24 cellular contexts compared by ENCODE assay signal in genomic region chr10:73183882-73184281, GRCh38. TPM values are rescaled to one million over a fixed set of nuclear protein-coding genes. Genes with fewer than 3 reads are reported as not detected.
A peak's percentile ranks its signal among the peaks of the same experiment; 100 is the strongest.
DNase-seq lines count a peak whose midpoint lies in the region; ATAC-seq, FAIRE-seq and TF ChIP-seq lines count a peak whose summit lies in the region.
"Had no signal": no experiment of that assay in that cellular context is flagged by ENCODE, and none has a peak within 500 bp of the region (broad histone marks: within the 10 kb centered on the region; RNA-seq: fewer than 3 reads in every experiment).

No MANE protein-coding gene starts in this region.

- DNase-seq in AG10803 (ENCODE audit: low read depth) (peak; percentile 71), NCI-H226 (peak; percentile 88), endothelial cell of umbilical vein (ENCODE audit: low read depth, low spot score) (peak; percentile 86), non-pigmented ciliary epithelial cell (ENCODE audit: low read depth) (peak; percentile 44), PC-3 (no peak)
- no peak for DNase-seq in stimulated activated CD4-positive, alpha-beta T cell treated with anti-CD3 and anti-CD28 coated beads, Interleukin-1b, Interleukin-23, amount 100 ng/mL, for 48 hours
- DNase-seq in effector CD8-positive, alpha-beta T cell (lab: John Stamatoyannopoulos, UW): no peak
- DNase-seq: activated effector memory CD4-positive, alpha-beta T cell treated with Interleukin-2 at 50 U/mL for 16 hours; activated naive CD8-positive, alpha-beta T cell treated with anti-CD3 and anti-CD28 coated beads, Interleukin-2, amount 50 U/mL, for 24 hours; CD4-positive, alpha-beta memory T cell; erythroblast; Kasumi-1; mesendoderm; naive thymus-derived CD4-positive, alpha-beta T cell; NCI-H1694; NCI-H748 treated with DMSO at 0.1 percent for 48 hours; ovary; sigmoid colon; T-helper 9 cell; upper lobe of left lung had no signal

- POLR2A ChIA-PET in endothelial cell of umbilical vein (lab: Charles Lee): no interaction called here
- POLR2A ChIA-PET in PC-3 (lab: Charles Lee; ENCODE audit: unreplicated experiment): interaction anchor here (0.6 kb wide), 1 partner anchor 333 kb away, joined by 3 read pairs; no protein-coding TSS in a partner anchor

- no peaks in the 10 kb centered on the region for H3K9me1 ChIP-seq in endothelial cell of umbilical vein (replicated peaks; ENCODE audit: control insufficient read depth, extremely low read depth, insufficient read depth, low read length)

- no peaks in the 10 kb centered on the region for H4K20me1 ChIP-seq in endothelial cell of umbilical vein (replicated peaks; ENCODE audit: control insufficient read depth, extremely low read depth, insufficient read depth, low read length)
- no peaks in the 10 kb centered on the region for H4K20me1 ChIP-seq in PC-3 (ENCODE audit: low read length)

- ATAC-seq in PC-3 (no peak), HG02759 (IDR thresholded peaks at IDR 0.05; ENCODE audit: unreplicated experiment) (no peak)
- ATAC-seq: activated naive CD8-positive, alpha-beta T cell treated with anti-CD3 and anti-CD28 coated beads, Interleukin-2, amount 50 U/mL, for 24 hours; naive thymus-derived CD4-positive, alpha-beta T cell; WTC11 had no signal

- no peaks in the 10 kb centered on the region for H3F3A ChIP-seq in PC-3 (ENCODE audit: low read length, unreplicated experiment)

- H3K9me2 ChIP-seq in PC-3 (replicated peaks; ENCODE audit: low read length): no peaks in the 10 kb centered on the region

- H3K79me2 ChIP-seq in endothelial cell of umbilical vein (ENCODE audit: control insufficient read depth, insufficient read depth, low read length): no peaks in the 10 kb centered on the region
- H3K79me2 ChIP-seq in PC-3 (ENCODE audit: low read length): no peaks in the 10 kb centered on the region

- CTCF ChIA-PET in endothelial cell of umbilical vein (lab: Charles Lee): interaction anchor here (0.9 to 1.4 kb wide), 5 partner anchors 8 to 89 kb away, joined by 3 to 7 read pairs (median 5); partner anchors contain the start of genes ECD and FAM149B1
- CTCF ChIA-PET in PC-3 (lab: Charles Lee): interaction anchor here (1.6 kb wide), 1 partner anchor 35 kb away, joined by 6 read pairs; no protein-coding TSS in a partner anchor

- H3K9me3 ChIP-seq in endothelial cell of umbilical vein (replicated peaks; ENCODE audit: control insufficient read depth, insufficient read depth, low read length) (no peaks in the 10 kb centered on the region), PC-3 (ENCODE audit: low read length) (no peaks in the 10 kb centered on the region)
- H3K9me3 ChIP-seq: HAP-1, ovary, sigmoid colon, upper lobe of left lung had no signal

- H3K27me3 ChIP-seq in endothelial cell of umbilical vein (ENCODE audit: control insufficient read depth in 2 of 2, insufficient read depth in 2 of 2, low read length in 2 of 2) (no peaks in the 10 kb centered on the region), PC-3 (ENCODE audit: low read length) (no peaks in the 10 kb centered on the region)
- H3K27me3 ChIP-seq: cardiac muscle cell, ovary, sigmoid colon, upper lobe of left lung had no signal

- dilution Hi-C loops in endothelial cell of umbilical vein (cut with MboI; ENCODE audit: extremely low pct_ligation_motif_present, low sequenced_read_pairs): no loop called here

- TF ChIP-seq POLR2A in endothelial cell of umbilical vein (IDR thresholded peaks at IDR 0.05; ENCODE audit: low read depth, low read length): no peak

- no TSS peak for BruUV-seq in endothelial cell of umbilical vein (replicated peaks; lab: Mats Ljungman, UMichigan)
- BruUV-seq in PC-3 (replicated peaks; lab: Mats Ljungman, UMichigan): no TSS peak

- peak overlapping the region; percentile 40 for H3K27ac ChIP-seq in endothelial cell of umbilical vein (ENCODE audit: insufficient read depth, low read depth, low read length)
- no peak overlapping the region for H3K27ac ChIP-seq in PC-3 (ENCODE audit: low read length)
- H3K27ac ChIP-seq: cardiac muscle cell, ovary, sigmoid colon, upper lobe of left lung had no signal

- peaks cover 15% of the 10 kb centered on the region for H3K4me1 ChIP-seq in endothelial cell of umbilical vein (ENCODE audit: control insufficient read depth, extremely low read depth, insufficient read depth, low read length)
- H3K4me1 ChIP-seq in PC-3 (ENCODE audit: insufficient read depth, low read length): no peaks in the 10 kb centered on the region
- H3K4me1 ChIP-seq: HAP-1, sigmoid colon, upper lobe of left lung had no signal

- H2AFZ ChIP-seq in endothelial cell of umbilical vein (ENCODE audit: low read depth, low read length) (peak overlapping the region; percentile 19), PC-3 (ENCODE audit: low read length) (no peak overlapping the region)

- no peak for TF ChIP-seq CTCF in AG10803 (conservative IDR thresholded peaks at IDR 0.05; ENCODE audit: low read length)
- no peak for TF ChIP-seq CTCF in endothelial cell of umbilical vein (IDR thresholded peaks at IDR 0.05; ENCODE audit: extremely low read depth in 1 of 2, insufficient read depth in 1 of 2, low read depth in 1 of 2, low read length in 2 of 2)
- no peak for TF ChIP-seq CTCF in PC-3 (conservative IDR thresholded peaks at IDR 0.05; ENCODE audit: low read depth, low read length)

- H3K4me2 ChIP-seq in endothelial cell of umbilical vein (ENCODE audit: insufficient read depth, low read length) (peak overlapping the region; percentile 30), PC-3 (ENCODE audit: low read length) (no peak overlapping the region)

- H3K9ac ChIP-seq in endothelial cell of umbilical vein (replicated peaks; ENCODE audit: extremely low read depth, insufficient read depth, low read length) (no peak overlapping the region), PC-3 (ENCODE audit: low read length) (no peak overlapping the region)

- FAIRE-seq in endothelial cell of umbilical vein (lab: Jason Lieb, UNC): peak; percentile 75

- H3K4me3 ChIP-seq in AG10803 (ENCODE audit: low read length): no peak overlapping the region
- no peak overlapping the region for H3K4me3 ChIP-seq in endothelial cell of umbilical vein (replicated peaks in 1 of 3; ENCODE audit: insufficient read depth in 1 of 3, low read depth in 1 of 3, low read length in 3 of 3)
- no peak overlapping the region for H3K4me3 ChIP-seq in PC-3 (ENCODE audit: low read length)
- H3K4me3 ChIP-seq: cardiac muscle cell, HAP-1, ovary, sigmoid colon, upper lobe of left lung had no signal

- H3K36me3 ChIP-seq in endothelial cell of umbilical vein (ENCODE audit: control insufficient read depth in 2 of 2, extremely low read depth in 1 of 2, insufficient read depth in 2 of 2, low read length in 2 of 2): no peaks in the 10 kb centered on the region
- H3K36me3 ChIP-seq in PC-3 (ENCODE audit: low read depth, low read length): peaks cover 28% of the 10 kb centered on the region
- H3K36me3 ChIP-seq: ovary had no signal

- intact Hi-C loops in endothelial cell of umbilical vein (cut with micrococcal nuclease) (no loop called here), PC-3 (cut with micrococcal nuclease) (no loop called here)

TF ChIP-seq in endothelial cell of umbilical vein, 7 proteins besides CTCF, POLR2A, EP300 and RAD21:
- TF ChIP-seq GATA2 (IDR thresholded peaks at IDR 0.05; ENCODE audit: insufficient read depth, insufficient read length, low read depth, low read length): peak; percentile 86
- TF ChIP-seq MYC (IDR thresholded peaks at IDR 0.05; ENCODE audit: low read depth, low read length): no peak
- TF ChIP-seq POLR2AphosphoS5 (IDR thresholded peaks at IDR 0.05; ENCODE audit: insufficient read depth, low read depth, low read length): peak; percentile 50
- peak; percentile 60 for TF ChIP-seq FOS (IDR thresholded peaks at IDR 0.05; ENCODE audit: borderline replicate concordance, insufficient read depth, low read length)
- no peak for TF ChIP-seq JUN (IDR thresholded peaks at IDR 0.05; ENCODE audit: borderline replicate concordance, insufficient read depth, insufficient read length, low read depth)

RNA-seq across cellular contexts. Expression of gene FAM149B1, which starts 16.0 kb away (rescaled TPM):
- 18.9 and 19.5 TPM in 2 replicates for total RNA-seq in endothelial cell of umbilical vein
- 23.4 and 26.7 TPM in 2 replicates for polyA plus RNA-seq in endothelial cell of umbilical vein
- 19.5 and 22.8 TPM in 2 replicates for polyA plus RNA-seq in endothelial cell of umbilical vein (2011; cell fraction: cytosol; rRNA removed)
- 44.4 and 44.8 TPM in 2 replicates for polyA plus RNA-seq in endothelial cell of umbilical vein (2011; cell fraction: nucleus; rRNA removed)
- 13.2 and 15.4 TPM in 2 replicates for polyA plus RNA-seq in endothelial cell of umbilical vein (2012)
- polyA minus RNA-seq in endothelial cell of umbilical vein: 41.4 and 43.6 TPM in 2 replicates
- polyA minus RNA-seq in endothelial cell of umbilical vein (2011; cell fraction: cytosol; rRNA and poly(A)+ RNA removed): 3.8 TPM
- polyA minus RNA-seq in endothelial cell of umbilical vein (2011; cell fraction: nucleus; rRNA and poly(A)+ RNA removed): 21.3 and 21.5 TPM in 2 replicates
- total RNA-seq in PC-3 (2014; rRNA removed): 34.3 and 39.1 TPM in 2 replicates

RNA-seq across cellular contexts. Expression of gene ECD, which starts 16.1 kb away (rescaled TPM):
- total RNA-seq in endothelial cell of umbilical vein: 32.3 and 36.6 TPM in 2 replicates
- polyA plus RNA-seq in endothelial cell of umbilical vein: 22.8 and 27.2 TPM in 2 replicates
- 28.3 and 30.4 TPM in 2 replicates for polyA plus RNA-seq in endothelial cell of umbilical vein (2011; cell fraction: cytosol; rRNA removed)
- polyA plus RNA-seq in endothelial cell of umbilical vein (2011; cell fraction: nucleus; rRNA removed): 38.1 and 44.1 TPM in 2 replicates
- polyA plus RNA-seq in endothelial cell of umbilical vein (2012): 22.3 and 23.6 TPM in 2 replicates
- polyA minus RNA-seq in endothelial cell of umbilical vein: 33.9 and 38.9 TPM in 2 replicates
- polyA minus RNA-seq in endothelial cell of umbilical vein (2011; cell fraction: cytosol; rRNA and poly(A)+ RNA removed): 16.0 TPM
- polyA minus RNA-seq in endothelial cell of umbilical vein (2011; cell fraction: nucleus; rRNA and poly(A)+ RNA removed): 33.3 and 47.7 TPM in 2 replicates
- total RNA-seq in PC-3 (2014; rRNA removed): 103 and 108 TPM in 2 replicates

Comparison
In these comparisons a context has a peak if more than half of its experiments do, and no peak if none do; other contexts are left out.
1. DNase-seq: peak in AG10803 (single experiment), NCI-H226 (single experiment), endothelial cell of umbilical vein (single experiment) and non-pigmented ciliary epithelial cell (single experiment); none in PC-3 (single experiment), stimulated activated CD4-positive, alpha-beta T cell treated with anti-CD3 and anti-CD28 coated beads, Interleukin-1b, Interleukin-23, amount 100 ng/mL, for 48 hours (single experiment) and effector CD8-positive, alpha-beta T cell (single experiment).